In genomic region chr6:137870744-137871247, GRCh38 we compare ENCODE assay signal across 8 cellular contexts. TPM values are rescaled to one million over a fixed set of nuclear protein-coding genes. Genes with fewer than 3 reads are reported as not detected.
DNase-seq lines count a peak whose midpoint lies in the region; ATAC-seq, FAIRE-seq and TF ChIP-seq lines count a peak whose summit lies in the region.

No MANE protein-coding gene starts in this region.

- peaks cover 22% of the 10 kb centered on the region for H3K36me3 ChIP-seq in upper lobe of right lung
- H3K36me3 ChIP-seq in BE2C = no peaks in the 10 kb centered on the region

- H3K27me3 ChIP-seq in upper lobe of right lung (no peaks in the 10 kb centered on the region), BE2C (peaks cover 62% of the 10 kb centered on the region)

- H3K4me3 Mint-ChIP-seq in activated CD8-positive, alpha-beta T cell treated with anti-CD3 and anti-CD28 coated beads for 36 hours = peak overlapping the region; percentile 98

- TF ChIP-seq POLR2A in GM12892 (IDR thresholded peaks at IDR 0.05; ENCODE audit: low read depth, low read length) = peak; percentile 73; the same call in 1 of the 2 replicates

- FAIRE-seq in GM12892 (lab: Jason Lieb, UNC) = peak; percentile 77

- H3K4me3 ChIP-seq in upper lobe of right lung (peak overlapping the region; percentile 96), BE2C (ENCODE audit: low read depth, low read length) (no peak overlapping the region)

- CTCF ChIA-PET in activated CD8-positive, alpha-beta T cell treated with anti-CD3 and anti-CD28 coated beads for 36 hours (lab: Charles Lee) = interaction anchor here (0.6 to 11.1 kb wide), 33 partner anchors 11 to 238 kb away, joined by 3 to 360 read pairs (median 10); no protein-coding TSS in a partner anchor

- intact Hi-C loops in activated CD8-positive, alpha-beta T cell treated with anti-CD3 and anti-CD28 coated beads for 36 hours (cut with micrococcal nuclease) = loop anchor here (1.0 to 2.0 kb wide), 3 partner anchors 70 to 162 kb away; no protein-coding TSS in a partner anchor
- intact Hi-C loops in upper lobe of right lung (cut with DNase I) = no loop called here

- H3K36me3 Mint-ChIP-seq in activated CD8-positive, alpha-beta T cell treated with anti-CD3 and anti-CD28 coated beads for 36 hours (ENCODE audit: low read depth) = peaks cover 89% of the 10 kb centered on the region

- peaks cover 34% of the 10 kb centered on the region for H3K4me1 Mint-ChIP-seq in activated CD8-positive, alpha-beta T cell treated with anti-CD3 and anti-CD28 coated beads for 36 hours (ENCODE audit: low read depth)

- no peaks in the 10 kb centered on the region for H3K9me3 ChIP-seq in upper lobe of right lung
- no peaks in the 10 kb centered on the region for H3K9me3 ChIP-seq in BE2C

- no peaks in the 10 kb centered on the region for H3K9me3 Mint-ChIP-seq in activated CD8-positive, alpha-beta T cell treated with anti-CD3 and anti-CD28 coated beads for 36 hours

- peak; percentile 34 for TF ChIP-seq CTCF in activated CD8-positive, alpha-beta T cell treated with anti-CD3 and anti-CD28 coated beads for 36 hours (IDR thresholded peaks at IDR 0.05)
- TF ChIP-seq CTCF in upper lobe of right lung (IDR thresholded peaks at IDR 0.05) = peak; percentile 8
- TF ChIP-seq CTCF in BE2C (IDR thresholded peaks at IDR 0.05; ENCODE audit: low read depth, low read length) = no peak

- H3K27ac Mint-ChIP-seq in activated CD8-positive, alpha-beta T cell treated with anti-CD3 and anti-CD28 coated beads for 36 hours = peak overlapping the region; percentile 95

- DNase-seq in GM12892 (ENCODE audit: insufficient read length) (no peak), germinal center (ENCODE audit: low spot score) (peak; percentile 27), upper lobe of right lung (no peak), BE2C (no peak), dedifferentiated amniotic fluid mesenchymal stem cell (ENCODE audit: extremely low spot score) (no peak)
- DNase-seq in activated CD8-positive, alpha-beta T cell treated with anti-CD3 and anti-CD28 coated beads for 36 hours = peak; percentile 71

- H3K27ac ChIP-seq in upper lobe of right lung = peak overlapping the region; percentile 65

- POLR2A ChIA-PET in activated CD8-positive, alpha-beta T cell treated with anti-CD3 and anti-CD28 coated beads for 36 hours (lab: Charles Lee) = interaction anchor here (0.8 to 7.0 kb wide), 21 partner anchors 11 to 172 kb away, joined by 3 to 44 read pairs (median 7); no protein-coding TSS in a partner anchor

- H3K27me3 Mint-ChIP-seq in activated CD8-positive, alpha-beta T cell treated with anti-CD3 and anti-CD28 coated beads for 36 hours = no peaks in the 10 kb centered on the region

- ATAC-seq in HG02759 (IDR thresholded peaks at IDR 0.05; ENCODE audit: unreplicated experiment) = peak; percentile 22
- ATAC-seq in activated CD8-positive, alpha-beta T cell treated with anti-CD3 and anti-CD28 coated beads for 36 hours = peak; percentile 43
- ATAC-seq in upper lobe of right lung = no peak
- no peak for ATAC-seq in HG02571 (IDR thresholded peaks at IDR 0.05; ENCODE audit: unreplicated experiment)

- peaks cover 61% of the 10 kb centered on the region for H3K4me1 ChIP-seq in upper lobe of right lung
- no peaks in the 10 kb centered on the region; the same call in 1 of the 2 replicates for H3K4me1 ChIP-seq in BE2C

RNA-seq across cellular contexts. Expression of gene TNFAIP3, which starts 3.7 kb away (rescaled TPM):
- 172 TPM for polyA plus RNA-seq in GM12892 (2012; ENCODE audit: missing spikeins)
- 100 to 1,000 TPM; 399 to 402 TPM for total RNA-seq in activated CD8-positive, alpha-beta T cell treated with anti-CD3 and anti-CD28 coated beads for 36 hours
- total RNA-seq in upper lobe of right lung = 45.9 TPM
- 0.49 TPM for polyA plus RNA-seq in BE2C (2012; ENCODE audit: insufficient read depth, insufficient read length, low read depth)

Comparison
In these comparisons a context has a peak if more than half of its experiments do, and no peak if none do; other contexts are left out.
1. DNase-seq: peak in activated CD8-positive, alpha-beta T cell treated with anti-CD3 and anti-CD28 coated beads for 36 hours (single experiment) and germinal center (single experiment); none in GM12892 (single experiment), upper lobe of right lung (single experiment), BE2C (single experiment) and dedifferentiated amniotic fluid mesenchymal stem cell (single experiment).
2. ATAC-seq: peak in HG02759 (single experiment) and activated CD8-positive, alpha-beta T cell treated with anti-CD3 and anti-CD28 coated beads for 36 hours (single experiment); none in upper lobe of right lung (single experiment) and HG02571 (single experiment).